7 cellular contexts compared by ENCODE assay signal in genomic region chr19:38650180-38650775, GRCh38. TPM values are rescaled to one million over a fixed set of nuclear protein-coding genes. Genes with fewer than 3 reads are reported as not detected.
DNase-seq lines count a peak whose midpoint lies in the region; ATAC-seq and TF ChIP-seq lines count a peak whose summit lies in the region.

No MANE protein-coding gene starts in this region.

- POLR2A ChIA-PET in activated B cell treated with CpG ODN at 0.5 μM for 24 hours (lab: Charles Lee): interaction anchor here (4.2 kb wide), 1 partner anchor 18 kb away, joined by 21 read pairs; no protein-coding TSS in a partner anchor

- H2AFZ ChIP-seq in hepatocyte: no peak overlapping the region

- ATAC-seq in activated B cell treated with CpG ODN at 0.5 μM for 24 hours (ENCODE audit: low read depth) (no peak), HG03039 (IDR thresholded peaks at IDR 0.05; ENCODE audit: unreplicated experiment) (no peak)
- ATAC-seq in stimulated activated memory B cell treated with anti-CD40 and anti-IgM and Interleukin-4, amounts not matched to agents 10 μg/mL and 1 μg/mL and 100 μg/mL, for 72 hours: no peak

- H3K4me1 ChIP-seq in HUES48 (ENCODE audit: control insufficient read depth, insufficient read depth, low read length): peaks cover 55% of the 10 kb centered on the region
- peaks cover 45% of the 10 kb centered on the region for H3K4me1 ChIP-seq in hepatocyte (ENCODE audit: insufficient read depth)

- no peaks in the 10 kb centered on the region for H3K27me3 Mint-ChIP-seq in activated B cell treated with CpG ODN at 0.5 μM for 24 hours
- H3K27me3 Mint-ChIP-seq in stimulated activated memory B cell treated with anti-CD40 and anti-IgM and Interleukin-4, amounts not matched to agents 10 μg/mL and 1 μg/mL and 100 μg/mL, for 72 hours: no peaks in the 10 kb centered on the region

- intact Hi-C loops in activated B cell treated with CpG ODN at 0.5 μM for 24 hours (cut with micrococcal nuclease): no loop called here

- peaks cover 42% of the 10 kb centered on the region for H4K20me1 ChIP-seq in hepatocyte (ENCODE audit: insufficient read depth, poor library complexity, severe bottlenecking)

- peak overlapping the region; percentile 94 for H3K9ac ChIP-seq in HUES48 (ENCODE audit: low read depth, low read length)

- 24% methylated on average over 8 of the region's 8 CpGs for WGBS in hepatocyte (ENCODE audit: low lambda C conversion rate, missing lambda C conversion rate)

- H3K36me3 Mint-ChIP-seq in activated B cell treated with CpG ODN at 0.5 μM for 24 hours (ENCODE audit: low read depth): peaks cover 25% of the 10 kb centered on the region
- peaks cover 24% of the 10 kb centered on the region for H3K36me3 Mint-ChIP-seq in stimulated activated memory B cell treated with anti-CD40 and anti-IgM and Interleukin-4, amounts not matched to agents 10 μg/mL and 1 μg/mL and 100 μg/mL, for 72 hours

- H3K36me3 ChIP-seq in HUES48 (ENCODE audit: control insufficient read depth, insufficient read depth, low read length): no peaks in the 10 kb centered on the region
- no peaks in the 10 kb centered on the region for H3K36me3 ChIP-seq in hepatocyte (replicated peaks; ENCODE audit: insufficient read depth, low read depth)

- no peak overlapping the region for H3K27ac Mint-ChIP-seq in activated B cell treated with CpG ODN at 0.5 μM for 24 hours
- peak overlapping the region; percentile 80 for H3K27ac Mint-ChIP-seq in stimulated activated memory B cell treated with anti-CD40 and anti-IgM and Interleukin-4, amounts not matched to agents 10 μg/mL and 1 μg/mL and 100 μg/mL, for 72 hours

- H3K4me3 ChIP-seq in HUES48 (ENCODE audit: low read depth, low read length) (peak overlapping the region; percentile 98), hepatocyte (peak overlapping the region; percentile 91)

- H3K27me3 ChIP-seq in HUES48 (ENCODE audit: control insufficient read depth, insufficient read depth, low read length) (no peaks in the 10 kb centered on the region), hepatocyte (no peaks in the 10 kb centered on the region)

- DNase-seq in activated B cell treated with CpG ODN at 0.5 μM for 24 hours (no peak), hepatocyte (ENCODE audit: low spot score) (peak; percentile 54), OCI-M2 (lab: John Stamatoyannopoulos, UW; ENCODE audit: unreplicated experiment) (no peak), D341Med (ENCODE audit: low spot score) (no peak)

- CTCF ChIA-PET in activated B cell treated with CpG ODN at 0.5 μM for 24 hours (lab: Charles Lee): no interaction called here

- H3K9me2 ChIP-seq in hepatocyte (replicated peaks; ENCODE audit: insufficient read depth): no peaks in the 10 kb centered on the region

- peak overlapping the region; percentile 88 for H3K4me2 ChIP-seq in hepatocyte

- no peak for TF ChIP-seq CTCF in activated B cell treated with CpG ODN at 0.5 μM for 24 hours (IDR thresholded peaks at IDR 0.05)
- no peak for TF ChIP-seq CTCF in hepatocyte (IDR thresholded peaks at IDR 0.05; ENCODE audit: poor library complexity)

- H3K4me3 Mint-ChIP-seq in activated B cell treated with CpG ODN at 0.5 μM for 24 hours: peak overlapping the region; percentile 95
- H3K4me3 Mint-ChIP-seq in stimulated activated memory B cell treated with anti-CD40 and anti-IgM and Interleukin-4, amounts not matched to agents 10 μg/mL and 1 μg/mL and 100 μg/mL, for 72 hours: peak overlapping the region; percentile 94

- H3K9me3 Mint-ChIP-seq in activated B cell treated with CpG ODN at 0.5 μM for 24 hours: no peaks in the 10 kb centered on the region
- no peaks in the 10 kb centered on the region for H3K9me3 Mint-ChIP-seq in stimulated activated memory B cell treated with anti-CD40 and anti-IgM and Interleukin-4, amounts not matched to agents 10 μg/mL and 1 μg/mL and 100 μg/mL, for 72 hours

- peaks cover 71% of the 10 kb centered on the region for H3K79me2 ChIP-seq in hepatocyte

- H3K27ac ChIP-seq in HUES48 (ENCODE audit: low read depth, low read length) (peak overlapping the region; percentile 75), hepatocyte (peak overlapping the region; percentile 85)

- H3K4me1 Mint-ChIP-seq in activated B cell treated with CpG ODN at 0.5 μM for 24 hours: peaks cover 59% of the 10 kb centered on the region
- H3K4me1 Mint-ChIP-seq in stimulated activated memory B cell treated with anti-CD40 and anti-IgM and Interleukin-4, amounts not matched to agents 10 μg/mL and 1 μg/mL and 100 μg/mL, for 72 hours: peaks cover 54% of the 10 kb centered on the region

- no peaks in the 10 kb centered on the region for H3K9me3 ChIP-seq in HUES48 (ENCODE audit: control insufficient read depth, insufficient read depth, low read length)
- no peaks in the 10 kb centered on the region for H3K9me3 ChIP-seq in hepatocyte (ENCODE audit: low read depth)

RNA-seq across cellular contexts. Expression of gene ACTN4, which starts 2.8 kb away (rescaled TPM):
- total RNA-seq in activated B cell treated with CpG ODN at 0.5 μM for 24 hours: 197 and 198 TPM in 2 replicates
- 278 and 321 TPM in 2 replicates for total RNA-seq in hepatocyte
- 54.4 and 59.3 TPM in 2 replicates for polyA plus RNA-seq in hepatocyte

RNA-seq across cellular contexts. Expression of gene EIF3K, which starts 31.3 kb away (rescaled TPM):
- 344 and 385 TPM in 2 replicates for total RNA-seq in activated B cell treated with CpG ODN at 0.5 μM for 24 hours
- total RNA-seq in hepatocyte: 309 and 354 TPM in 2 replicates
- 170 and 171 TPM in 2 replicates for polyA plus RNA-seq in hepatocyte

RNA-seq across cellular contexts. Expression of gene MAP4K1, which starts 32.5 kb away (rescaled TPM):
- total RNA-seq in activated B cell treated with CpG ODN at 0.5 μM for 24 hours (379 and 388 TPM in 2 replicates), hepatocyte (0.57 and 0.96 TPM in 2 replicates)
- 2.6 and 4.5 TPM in 2 replicates for polyA plus RNA-seq in hepatocyte

Comparison
In these comparisons a context has a peak if more than half of its experiments do, and no peak if none do; other contexts are left out.
1. RNA of gene MAP4K1, which starts 32.5 kb away (total RNA-seq): 379 to 388 TPM in activated B cell treated with CpG ODN at 0.5 μM for 24 hours; 0.57 to 0.96 TPM in hepatocyte; every median in the first group is over 100 times any median in the second.